ENCODE assay signal across 8 cellular contexts in genomic region chr17:76527430-76528111, GRCh38. TPM values are rescaled to one million over a fixed set of nuclear protein-coding genes. Genes with fewer than 3 reads are reported as not detected.
A peak's percentile ranks its signal among the peaks of the same experiment; 100 is the strongest.
DNase-seq lines count a peak whose midpoint lies in the region; ATAC-seq lines count a peak whose summit lies in the region.

No MANE protein-coding gene starts in this region.

- H3K4me1 ChIP-seq in skeletal muscle tissue (ENCODE audit: control insufficient read depth in 3 of 3, insufficient read depth in 3 of 3, low read length in 3 of 3), result peaks cover 56 to 59% (median 57%) of the 10 kb centered on the region in 3 donors

- H3K36me3 ChIP-seq in skeletal muscle tissue (ENCODE audit: control insufficient read depth in 3 of 3, insufficient read depth in 3 of 3, low read length in 3 of 3), result no peaks in the 10 kb centered on the region

- no peaks in the 10 kb centered on the region for H3K9me3 ChIP-seq in skeletal muscle tissue (ENCODE audit: control insufficient read depth in 3 of 3, low read length in 3 of 3)

- DNase-seq in activated effector memory CD4-positive, alpha-beta T cell treated with Interleukin-2 at 50 U/mL for 16 hours, result peak; percentile 40
- peak; percentile 78 for DNase-seq in Right ventricle myocardium superior
- DNase-seq in NK-92 treated with Interleukin-12 subunit alpha and Interleukin-12 subunit beta, amount 100 ng/mL, for 24 hours (lab: John Stamatoyannopoulos, UW), result no peak
- DNase-seq in SIG-M5 treated with dmso at 0.1 percent for 504 hours (lab: John Stamatoyannopoulos, UW; ENCODE audit: unreplicated experiment), result no peak
- no peak for DNase-seq in NCI-H345 (lab: John Stamatoyannopoulos, UW)

- intact Hi-C loops in Right ventricle myocardium superior (cut with DNase I), result loop anchor here (10.0 kb wide), 1 partner anchor 57 kb away; the partner anchor contains the start of gene ST6GALNAC2

- peaks cover 0 to 4% (median 0%) of the 10 kb centered on the region in 3 donors for H3K27me3 ChIP-seq in skeletal muscle tissue (ENCODE audit: control insufficient read depth in 3 of 3, insufficient read depth in 3 of 3, low read length in 3 of 3)

- peak overlapping the region; percentile 76 for H3K27ac ChIP-seq in skeletal muscle tissue (ENCODE audit: low read depth, low read length)

- H3K9ac ChIP-seq in skeletal muscle tissue (ENCODE audit: low read depth in 1 of 3, low read length in 3 of 3), result peak overlapping the region in 2 of 3 donors; percentile 50 to 59

- ATAC-seq in GM18861 (IDR thresholded peaks at IDR 0.05; ENCODE audit: unreplicated experiment) (peak; percentile 52), HG03378 (IDR thresholded peaks at IDR 0.05; ENCODE audit: unreplicated experiment) (peak; percentile 49), Right ventricle myocardium superior (ENCODE audit: poor library complexity) (peak; percentile 7)

- peak overlapping the region in 1 of 3 donors; percentile 35 for H3K4me3 ChIP-seq in skeletal muscle tissue (ENCODE audit: low read length in 3 of 3)

RNA-seq across cellular contexts. Expression of gene CYGB, which starts 9.9 kb away (rescaled TPM):
- total RNA-seq in Right ventricle myocardium superior (34.2 TPM), skeletal muscle tissue (8.9 TPM)

RNA-seq across cellular contexts. Expression of gene PRCD, which starts 12.3 kb away (rescaled TPM):
- total RNA-seq in Right ventricle myocardium superior, result 4.0 TPM
- total RNA-seq in skeletal muscle tissue, result 0.52 TPM

RNA-seq across cellular contexts. Expression of gene RHBDF2, which starts 26.3 kb away (rescaled TPM):
- total RNA-seq in Right ventricle myocardium superior (15.4 TPM), skeletal muscle tissue (3.7 TPM)

RNA-seq across cellular contexts. Expression of gene ST6GALNAC2, which starts 58.1 kb away (rescaled TPM):
- 6.1 TPM for total RNA-seq in Right ventricle myocardium superior
- total RNA-seq in skeletal muscle tissue, result 2.6 TPM

Comparison
In these comparisons a context has a peak if more than half of its experiments do, and no peak if none do; other contexts are left out.
1. DNase-seq: peak in activated effector memory CD4-positive, alpha-beta T cell treated with Interleukin-2 at 50 U/mL for 16 hours (single experiment) and Right ventricle myocardium superior (single experiment); none in NK-92 treated with Interleukin-12 subunit alpha and Interleukin-12 subunit beta, amount 100 ng/mL, for 24 hours (single experiment), SIG-M5 treated with dmso at 0.1 percent for 504 hours (single experiment) and NCI-H345 (single experiment).
2. Peak in every context shown above with its lines, with median percentiles within 50 percentile points of each other: ATAC-seq.